19 cellular contexts compared by ENCODE assay signal in the genomic region with DNA sequence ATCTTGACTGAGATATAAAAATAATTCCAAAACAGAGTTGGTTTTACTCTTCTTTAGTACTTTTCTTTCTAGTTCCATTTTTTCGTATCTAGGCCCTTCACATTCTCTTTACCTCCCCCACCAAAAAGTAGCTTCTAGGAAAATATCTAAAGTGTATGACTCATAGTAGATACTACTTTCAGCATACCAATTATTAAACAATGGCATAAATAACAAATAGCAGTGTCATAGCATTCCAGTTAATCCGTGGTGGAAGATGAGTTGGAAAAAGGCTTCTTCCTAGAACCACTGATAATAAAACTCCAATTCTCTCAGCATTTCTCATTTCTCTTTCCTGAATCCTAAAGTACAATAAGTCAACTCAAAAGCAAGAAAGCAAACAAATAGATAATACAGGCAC.
A peak's percentile ranks its signal among the peaks of the same experiment; 100 is the strongest.
DNase-seq lines count a peak whose midpoint lies in the region; FAIRE-seq and TF ChIP-seq lines count a peak whose summit lies in the region.
"Had no signal": no experiment of that assay in that cellular context is flagged by ENCODE, and none has a peak within 500 bp of the region (broad histone marks: within the 10 kb centered on the region; RNA-seq: fewer than 3 reads in every experiment).

No MANE protein-coding gene starts in this region.

- TF ChIP-seq CTCF in SU-DHL-6 (IDR thresholded peaks at IDR 0.05; ENCODE audit: insufficient read depth, low read length, poor library complexity, severe bottlenecking) (no peak), tibial nerve (IDR thresholded peaks at IDR 0.05) (no peak), MM.1S (IDR thresholded peaks at IDR 0.05; ENCODE audit: low read length) (no peak)

- FAIRE-seq in GM19239 (lab: Jason Lieb, UNC), result no peak

- peak overlapping the region; percentile 34; the same call in 1 of the 2 replicates for H3K27ac ChIP-seq in ACC112 (ENCODE audit: low read depth, low read length)
- H3K27ac ChIP-seq in SU-DHL-6 (ENCODE audit: low read depth, low read length), result no peak overlapping the region
- no peak overlapping the region for H3K27ac ChIP-seq in tibial nerve
- no peak overlapping the region for H3K27ac ChIP-seq in MM.1S (ENCODE audit: low read length)
- H3K27ac ChIP-seq: body of pancreas, coronary artery, uterus had no signal

- no peaks in the 10 kb centered on the region for H3F3A ChIP-seq in SU-DHL-6 (ENCODE audit: insufficient read depth)
- H3F3A ChIP-seq in MM.1S (ENCODE audit: insufficient read depth, low read length), result no peaks in the 10 kb centered on the region

- TF ChIP-seq POLR2A in tibial nerve (IDR thresholded peaks at IDR 0.05), result no peak

- WGBS in tibial nerve, 2 donors, result 72 to 78% methylated on average over 2 of the region's 2 CpGs

- DNase-seq in ELR (ENCODE audit: low read depth) (peak; percentile 85), iris pigment epithelial cell (ENCODE audit: low read depth) (peak; percentile 49), tibial nerve (ENCODE audit: low spot score in 2 of 2) (no peak), GM19239 (ENCODE audit: insufficient read length, low spot score) (no peak), T1000 (lab: John Stamatoyannopoulos, UW) (no peak), MM.1S (no peak)
- DNase-seq: activated CD4-positive, alpha-beta T cell treated with anti-CD3 and anti-CD28 coated beads, Interleukin-2, amount 10 ng/mL, durations not matched to agents 24 days and 14 days; activated CD8-positive, alpha-beta memory T cell treated with anti-CD3 and anti-CD28 coated beads, Interleukin-2, amount 50 U/mL, for 48 hours; body of pancreas; CD8-positive, alpha-beta memory T cell; DND-41; midbrain; NCI-H1092 treated with DMSO at 0.1 percent for 48 hours; NCI-H510A; NK-92 treated with Interleukin-12 subunit alpha and Interleukin-12 subunit beta, amount 100 ng/mL, for 24 hours; uterus had no signal

- H3K9me3 ChIP-seq in SU-DHL-6 (ENCODE audit: insufficient read depth, low read length) (no peaks in the 10 kb centered on the region), tibial nerve (no peaks in the 10 kb centered on the region), MM.1S (replicated peaks; ENCODE audit: insufficient read depth, low read length) (no peaks in the 10 kb centered on the region)
- H3K9me3 ChIP-seq: body of pancreas, uterus had no signal

- H3K4me2 ChIP-seq in SU-DHL-6 (ENCODE audit: low read depth, low read length, poor library complexity, severe bottlenecking), result no peak overlapping the region
- no peak overlapping the region for H3K4me2 ChIP-seq in MM.1S (ENCODE audit: low read depth, low read length)

- H4K20me1 ChIP-seq in SU-DHL-6 (ENCODE audit: low read depth, low read length) (no peaks in the 10 kb centered on the region), MM.1S (ENCODE audit: insufficient read depth, low read length) (no peaks in the 10 kb centered on the region)

- H3K79me2 ChIP-seq in ACC112 (ENCODE audit: control insufficient read depth, insufficient read depth, low read length, unreplicated experiment), result no peaks in the 10 kb centered on the region
- H3K79me2 ChIP-seq in SU-DHL-6 (ENCODE audit: insufficient read depth, low read length), result no peaks in the 10 kb centered on the region
- no peaks in the 10 kb centered on the region for H3K79me2 ChIP-seq in MM.1S (ENCODE audit: low read length)

- H2AFZ ChIP-seq in ACC112 (ENCODE audit: low read length, unreplicated experiment) (no peak overlapping the region), SU-DHL-6 (ENCODE audit: low read depth, low read length, severe bottlenecking) (peak overlapping the region; percentile 69), MM.1S (ENCODE audit: low read length) (no peak overlapping the region)

- H3K9ac ChIP-seq in SU-DHL-6 (ENCODE audit: low read length) (no peak overlapping the region), MM.1S (ENCODE audit: low read length) (no peak overlapping the region)

- H3K4me1 ChIP-seq in ACC112 (ENCODE audit: control insufficient read depth, insufficient read depth, low read length, unreplicated experiment) (peaks cover 23% of the 10 kb centered on the region), tibial nerve (no peaks in the 10 kb centered on the region), MM.1S (ENCODE audit: low read length) (no peaks in the 10 kb centered on the region)
- H3K4me1 ChIP-seq: body of pancreas, uterus had no signal

- no peak for TF ChIP-seq EP300 in tibial nerve (IDR thresholded peaks at IDR 0.05)

- H3K4me3 ChIP-seq in ACC112 (ENCODE audit: low read depth, low read length), result no peak overlapping the region
- no peak overlapping the region for H3K4me3 ChIP-seq in SU-DHL-6 (ENCODE audit: insufficient read depth, low read length, poor library complexity, severe bottlenecking)
- no peak overlapping the region for H3K4me3 ChIP-seq in tibial nerve
- no peak overlapping the region for H3K4me3 ChIP-seq in MM.1S (ENCODE audit: low read length)
- H3K4me3 ChIP-seq: body of pancreas, coronary artery, uterus had no signal

- H3K36me3 ChIP-seq in ACC112 (ENCODE audit: insufficient read depth, low read length) (no peaks in the 10 kb centered on the region), SU-DHL-6 (ENCODE audit: low read length) (no peaks in the 10 kb centered on the region), tibial nerve (no peaks in the 10 kb centered on the region), MM.1S (replicated peaks; ENCODE audit: insufficient read depth, low read length) (no peaks in the 10 kb centered on the region)
- H3K36me3 ChIP-seq: uterus had no signal

- H3K27me3 ChIP-seq in ACC112 (ENCODE audit: insufficient read depth, low read length), result no peaks in the 10 kb centered on the region
- no peaks in the 10 kb centered on the region for H3K27me3 ChIP-seq in SU-DHL-6 (ENCODE audit: low read length)
- no peaks in the 10 kb centered on the region for H3K27me3 ChIP-seq in tibial nerve
- no peaks in the 10 kb centered on the region for H3K27me3 ChIP-seq in MM.1S (replicated peaks; ENCODE audit: insufficient read depth, low read length)
- H3K27me3 ChIP-seq: body of pancreas, uterus had no signal

- H3K9me2 ChIP-seq in SU-DHL-6 (replicated peaks; ENCODE audit: insufficient read depth, low read length) (no peaks in the 10 kb centered on the region), MM.1S (replicated peaks; ENCODE audit: insufficient read depth, low read length) (no peaks in the 10 kb centered on the region)

Comparison
In these comparisons a context has a peak if more than half of its experiments do, and no peak if none do; other contexts are left out.
1. DNase-seq: peak in ELR (single experiment) and iris pigment epithelial cell (single experiment); none in tibial nerve (0 of 2), GM19239 (single experiment), T1000 (single experiment) and MM.1S (single experiment).